8 cellular contexts compared by ENCODE assay signal in the genomic region with DNA sequence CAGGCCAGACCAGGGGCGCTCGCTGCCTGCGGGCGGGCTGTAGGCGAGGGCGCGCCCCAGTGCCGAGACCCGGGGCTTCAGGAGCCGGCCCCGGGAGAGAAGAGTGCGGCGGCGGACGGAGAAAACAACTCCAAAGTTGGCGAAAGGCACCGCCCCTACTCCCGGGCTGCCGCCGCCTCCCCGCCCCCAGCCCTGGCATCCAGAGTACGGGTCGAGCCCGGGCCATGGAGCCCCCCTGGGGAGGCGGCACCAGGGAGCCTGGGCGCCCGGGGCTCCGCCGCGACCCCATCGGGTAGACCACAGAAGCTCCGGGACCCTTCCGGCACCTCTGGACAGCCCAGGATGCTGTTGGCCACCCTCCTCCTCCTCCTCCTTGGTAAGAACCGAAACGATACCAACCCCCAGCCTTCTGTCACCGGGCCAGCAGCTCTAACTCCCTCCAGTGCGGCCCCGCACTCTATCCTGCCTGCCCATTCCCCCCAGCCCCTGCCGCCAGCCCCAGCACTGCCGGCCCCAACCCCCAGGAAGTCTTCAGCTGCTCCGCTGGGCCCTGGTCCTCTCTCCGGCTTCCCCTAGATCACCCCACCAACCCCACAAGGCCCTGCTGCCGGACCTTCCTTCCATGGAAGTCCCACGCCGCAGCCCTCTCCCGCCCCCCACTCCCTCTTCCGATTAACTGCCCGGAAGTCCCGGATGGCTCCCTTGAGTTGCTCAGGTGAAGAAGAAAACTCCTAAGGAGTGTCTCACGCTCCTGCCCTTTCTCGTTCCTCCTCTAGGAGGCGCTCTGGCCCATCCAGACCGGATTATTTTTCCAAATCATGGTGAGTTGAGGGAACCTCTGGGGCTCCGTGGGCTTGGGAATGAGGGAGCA. TPM values are rescaled to one million over a fixed set of nuclear protein-coding genes. Genes with fewer than 3 reads are reported as not detected.
DNase-seq lines count a peak whose midpoint lies in the region; ATAC-seq and TF ChIP-seq lines count a peak whose summit lies in the region.

No MANE protein-coding gene starts in this region.

- ATAC-seq in HG02870 (IDR thresholded peaks at IDR 0.05; ENCODE audit: unreplicated experiment) = peak; percentile 38

- H3K27me3 ChIP-seq in kidney epithelial cell (ENCODE audit: control insufficient read depth, insufficient read depth, low read length) = no peaks in the 10 kb centered on the region

- peaks cover 7% of the 10 kb centered on the region for H3K36me3 ChIP-seq in kidney epithelial cell (ENCODE audit: control insufficient read depth, insufficient read depth, low read length)

- DNase-seq in NCI-H2081 (lab: John Stamatoyannopoulos, UW) (peak; percentile 14 to 42), NCI-H2081 treated with DMSO at 0.1 percent for 48 hours (lab: John Stamatoyannopoulos, UW) (no peak), NCI-H2029 treated with DMSO at 0.1 percent for 48 hours (lab: John Stamatoyannopoulos, UW) (peak; percentile 99), kidney epithelial cell (ENCODE audit: low read depth) (no peak)
- peak; percentile 67 for DNase-seq in central memory CD4-positive, alpha-beta T cell
- DNase-seq in stimulated activated CD4-positive, alpha-beta T cell treated with anti-CD3 and anti-CD28 coated beads, Interleukin-15, amount 100 ng/mL, for 24 hours = peak; percentile 80

- H3K4me3 ChIP-seq in WI38 (ENCODE audit: low read depth, low read length) (peak overlapping the region; percentile 90), kidney epithelial cell (ENCODE audit: low read depth, low read length) (peak overlapping the region; percentile 92)

- peak; percentile 94 for TF ChIP-seq CTCF in WI38 (IDR thresholded peaks at IDR 0.05; ENCODE audit: low read depth, low read length)
- TF ChIP-seq CTCF in kidney epithelial cell (IDR thresholded peaks at IDR 0.05; ENCODE audit: insufficient read depth, low read length, poor library complexity, severe bottlenecking) = peak; percentile 98

RNA-seq across cellular contexts. Expression of a gene that starts 0.7 kb away (rescaled TPM):
- 124 and 150 TPM in 2 replicates for total RNA-seq in kidney epithelial cell

RNA-seq across cellular contexts. Expression of a gene that starts 10.8 kb away (rescaled TPM):
- total RNA-seq in kidney epithelial cell = 0.48 and 1.2 TPM in 2 replicates

RNA-seq across cellular contexts. Expression of a gene that starts 35.8 kb away (rescaled TPM):
- 650 and 669 TPM in 2 replicates for total RNA-seq in kidney epithelial cell

RNA-seq across cellular contexts. Expression of a gene that starts 42.5 kb away (rescaled TPM):
- total RNA-seq in kidney epithelial cell = 102 and 362 TPM in 2 replicates

RNA-seq across cellular contexts. Expression of a gene that starts 46.8 kb away (rescaled TPM):
- 96.1 and 146 TPM in 2 replicates for total RNA-seq in kidney epithelial cell

Comparison
In these comparisons a context has a peak if more than half of its experiments do, and no peak if none do; other contexts are left out.
1. DNase-seq: peak in NCI-H2081 (2 of 2), NCI-H2029 treated with DMSO at 0.1 percent for 48 hours (single experiment), central memory CD4-positive, alpha-beta T cell (single experiment) and stimulated activated CD4-positive, alpha-beta T cell treated with anti-CD3 and anti-CD28 coated beads, Interleukin-15, amount 100 ng/mL, for 24 hours (single experiment); none in NCI-H2081 treated with DMSO at 0.1 percent for 48 hours (single experiment) and kidney epithelial cell (single experiment).